In genomic region chr15:34182942-34183341, GRCh38 we compare ENCODE assay signal across 1 cellular context.
TF ChIP-seq lines count a peak whose summit lies in the region.

No MANE protein-coding gene starts in this region.

TF ChIP-seq in WTC11, 78 proteins besides CTCF, POLR2A, EP300 and RAD21 (continued from another document):
- TF ChIP-seq, protein P1, sequence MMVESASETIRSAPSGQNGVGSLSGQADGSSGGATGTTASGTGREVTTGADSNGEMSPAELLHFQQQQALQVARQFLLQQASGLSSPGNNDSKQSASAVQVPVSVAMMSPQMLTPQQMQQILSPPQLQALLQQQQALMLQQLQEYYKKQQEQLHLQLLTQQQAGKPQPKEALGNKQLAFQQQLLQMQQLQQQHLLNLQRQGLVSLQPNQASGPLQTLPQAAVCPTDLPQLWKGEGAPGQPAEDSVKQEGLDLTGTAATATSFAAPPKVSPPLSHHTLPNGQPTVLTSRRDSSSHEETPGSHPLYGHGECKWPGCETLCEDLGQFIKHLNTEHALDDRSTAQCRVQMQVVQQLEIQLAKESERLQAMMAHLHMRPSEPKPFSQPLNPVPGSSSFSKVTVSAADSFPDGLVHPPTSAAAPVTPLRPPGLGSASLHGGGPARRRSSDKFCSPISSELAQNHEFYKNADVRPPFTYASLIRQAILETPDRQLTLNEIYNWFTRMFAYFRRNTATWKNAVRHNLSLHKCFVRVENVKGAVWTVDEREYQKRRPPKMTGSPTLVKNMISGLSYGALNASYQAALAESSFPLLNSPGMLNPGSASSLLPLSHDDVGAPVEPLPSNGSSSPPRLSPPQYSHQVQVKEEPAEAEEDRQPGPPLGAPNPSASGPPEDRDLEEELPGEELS (CRISPR knock-in tag; IDR thresholded peaks at IDR 0.05): no peak
- TF ChIP-seq, protein P2, sequence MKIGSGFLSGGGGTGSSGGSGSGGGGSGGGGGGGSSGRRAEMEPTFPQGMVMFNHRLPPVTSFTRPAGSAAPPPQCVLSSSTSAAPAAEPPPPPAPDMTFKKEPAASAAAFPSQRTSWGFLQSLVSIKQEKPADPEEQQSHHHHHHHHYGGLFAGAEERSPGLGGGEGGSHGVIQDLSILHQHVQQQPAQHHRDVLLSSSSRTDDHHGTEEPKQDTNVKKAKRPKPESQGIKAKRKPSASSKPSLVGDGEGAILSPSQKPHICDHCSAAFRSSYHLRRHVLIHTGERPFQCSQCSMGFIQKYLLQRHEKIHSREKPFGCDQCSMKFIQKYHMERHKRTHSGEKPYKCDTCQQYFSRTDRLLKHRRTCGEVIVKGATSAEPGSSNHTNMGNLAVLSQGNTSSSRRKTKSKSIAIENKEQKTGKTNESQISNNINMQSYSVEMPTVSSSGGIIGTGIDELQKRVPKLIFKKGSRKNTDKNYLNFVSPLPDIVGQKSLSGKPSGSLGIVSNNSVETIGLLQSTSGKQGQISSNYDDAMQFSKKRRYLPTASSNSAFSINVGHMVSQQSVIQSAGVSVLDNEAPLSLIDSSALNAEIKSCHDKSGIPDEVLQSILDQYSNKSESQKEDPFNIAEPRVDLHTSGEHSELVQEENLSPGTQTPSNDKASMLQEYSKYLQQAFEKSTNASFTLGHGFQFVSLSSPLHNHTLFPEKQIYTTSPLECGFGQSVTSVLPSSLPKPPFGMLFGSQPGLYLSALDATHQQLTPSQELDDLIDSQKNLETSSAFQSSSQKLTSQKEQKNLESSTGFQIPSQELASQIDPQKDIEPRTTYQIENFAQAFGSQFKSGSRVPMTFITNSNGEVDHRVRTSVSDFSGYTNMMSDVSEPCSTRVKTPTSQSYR (CRISPR knock-in tag; IDR thresholded peaks at IDR 0.05): no peak
- TF ChIP-seq ATF3 (CRISPR knock-in tag; conservative IDR thresholded peaks at IDR 0.05) (no peak), ZNF317 (CRISPR knock-in tag; IDR thresholded peaks at IDR 0.05; ENCODE audit: borderline replicate concordance, low read depth) (no peak)
- TF ChIP-seq, protein P3, sequence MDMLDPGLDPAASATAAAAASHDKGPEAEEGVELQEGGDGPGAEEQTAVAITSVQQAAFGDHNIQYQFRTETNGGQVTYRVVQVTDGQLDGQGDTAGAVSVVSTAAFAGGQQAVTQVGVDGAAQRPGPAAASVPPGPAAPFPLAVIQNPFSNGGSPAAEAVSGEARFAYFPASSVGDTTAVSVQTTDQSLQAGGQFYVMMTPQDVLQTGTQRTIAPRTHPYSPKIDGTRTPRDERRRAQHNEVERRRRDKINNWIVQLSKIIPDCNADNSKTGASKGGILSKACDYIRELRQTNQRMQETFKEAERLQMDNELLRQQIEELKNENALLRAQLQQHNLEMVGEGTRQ (CRISPR knock-in tag; IDR thresholded peaks at IDR 0.05): no peak
